In genomic region chr4:113758361-113758760, GRCh38 we compare ENCODE assay signal across 9 cellular contexts. TPM values are rescaled to one million over a fixed set of nuclear protein-coding genes. Genes with fewer than 3 reads are reported as not detected.
DNase-seq lines count a peak whose midpoint lies in the region; ATAC-seq and TF ChIP-seq lines count a peak whose summit lies in the region.
"Had no signal": no experiment of that assay in that cellular context is flagged by ENCODE, and none has a peak within 500 bp of the region (broad histone marks: within the 10 kb centered on the region; RNA-seq: fewer than 3 reads in every experiment).

No MANE protein-coding gene starts in this region.

- H3K27ac ChIP-seq in right atrium auricular region (peak overlapping the region in 1 of 2 donors; percentile 99), hepatocyte (no peak overlapping the region), upper lobe of right lung (no peak overlapping the region)

- H3K9me2 ChIP-seq in hepatocyte (replicated peaks; ENCODE audit: insufficient read depth): no peaks in the 10 kb centered on the region

- no peak overlapping the region for H2AFZ ChIP-seq in hepatocyte

- H3K4me1 ChIP-seq in right atrium auricular region: peaks cover 0 to 44% of the 10 kb centered on the region in 2 donors
- peaks cover 21% of the 10 kb centered on the region for H3K4me1 ChIP-seq in hepatocyte (ENCODE audit: insufficient read depth)
- H3K4me1 ChIP-seq in upper lobe of right lung: peaks cover 28% of the 10 kb centered on the region

- peak overlapping the region; percentile 71 for H3K27ac Mint-ChIP-seq in activated B cell treated with CpG ODN at 0.5 μM for 24 hours

- peaks cover 75% of the 10 kb centered on the region for H3K79me2 ChIP-seq in hepatocyte

- H3K9me3 Mint-ChIP-seq in activated B cell treated with CpG ODN at 0.5 μM for 24 hours: no peaks in the 10 kb centered on the region

- H3K4me3 Mint-ChIP-seq in activated B cell treated with CpG ODN at 0.5 μM for 24 hours: peak overlapping the region; percentile 99

- CTCF ChIA-PET in activated B cell treated with CpG ODN at 0.5 μM for 24 hours (lab: Charles Lee): interaction anchor here (0.6 to 3.4 kb wide), 4 partner anchors 15 to 211 kb away, joined by 3 to 25 read pairs (median 4); no protein-coding TSS in a partner anchor

- H3K27me3 ChIP-seq in right atrium auricular region (no peaks in the 10 kb centered on the region), hepatocyte (no peaks in the 10 kb centered on the region), upper lobe of right lung (no peaks in the 10 kb centered on the region)

- WGBS in hepatocyte (ENCODE audit: low lambda C conversion rate, missing lambda C conversion rate): 59% methylated on average over 5 of the region's 5 CpGs

- peaks cover 14% of the 10 kb centered on the region for H4K20me1 ChIP-seq in hepatocyte (ENCODE audit: insufficient read depth, poor library complexity, severe bottlenecking)

- no peaks in the 10 kb centered on the region for H3K9me3 ChIP-seq in right atrium auricular region
- H3K9me3 ChIP-seq in hepatocyte (ENCODE audit: low read depth): no peaks in the 10 kb centered on the region
- H3K9me3 ChIP-seq in upper lobe of right lung: no peaks in the 10 kb centered on the region

- H3K27me3 Mint-ChIP-seq in activated B cell treated with CpG ODN at 0.5 μM for 24 hours: no peaks in the 10 kb centered on the region

- H3K36me3 ChIP-seq in right atrium auricular region (no peaks in the 10 kb centered on the region), hepatocyte (replicated peaks; ENCODE audit: insufficient read depth, low read depth) (no peaks in the 10 kb centered on the region), upper lobe of right lung (peaks cover 5% of the 10 kb centered on the region)

- peak overlapping the region; percentile 93 for H3K4me2 ChIP-seq in hepatocyte

- TF ChIP-seq CTCF in right atrium auricular region (IDR thresholded peaks at IDR 0.05): no peak
- no peak for TF ChIP-seq CTCF in activated B cell treated with CpG ODN at 0.5 μM for 24 hours (IDR thresholded peaks at IDR 0.05)
- TF ChIP-seq CTCF in hepatocyte (IDR thresholded peaks at IDR 0.05; ENCODE audit: poor library complexity): no peak
- no peak for TF ChIP-seq CTCF in upper lobe of right lung (IDR thresholded peaks at IDR 0.05)

- H3K4me3 ChIP-seq in right atrium auricular region: peak overlapping the region; percentile 88 to 89
- no peak overlapping the region for H3K4me3 ChIP-seq in hepatocyte
- peak overlapping the region; percentile 88 for H3K4me3 ChIP-seq in upper lobe of right lung

- ATAC-seq in left cardiac atrium: no peak
- no peak for ATAC-seq in activated B cell treated with CpG ODN at 0.5 μM for 24 hours (ENCODE audit: low read depth)
- no peak for ATAC-seq in upper lobe of right lung
- ATAC-seq in GM21528 (IDR thresholded peaks at IDR 0.05; ENCODE audit: low FRiP score, unreplicated experiment): no peak

- intact Hi-C loops in left cardiac atrium (cut with DNase I) (no loop called here), activated B cell treated with CpG ODN at 0.5 μM for 24 hours (cut with micrococcal nuclease) (no loop called here), upper lobe of right lung (cut with DNase I) (loop anchor here (10.0 kb wide), 1 partner anchor 204 kb away; no protein-coding TSS in a partner anchor)

- POLR2A ChIA-PET in activated B cell treated with CpG ODN at 0.5 μM for 24 hours (lab: Charles Lee): interaction anchor here (0.9 to 1.4 kb wide), 2 partner anchors 17 to 118 kb away, joined by 3 read pairs; no protein-coding TSS in a partner anchor

- peaks cover 65% of the 10 kb centered on the region for H3K4me1 Mint-ChIP-seq in activated B cell treated with CpG ODN at 0.5 μM for 24 hours

- DNase-seq in right atrium auricular region (ENCODE audit: low spot score) (no peak), left cardiac atrium (no peak), activated B cell treated with CpG ODN at 0.5 μM for 24 hours (no peak), hepatocyte (ENCODE audit: low spot score) (no peak), upper lobe of right lung (no peak), NCI-H1417 (lab: John Stamatoyannopoulos, UW) (no peak), AML-193 (lab: John Stamatoyannopoulos, UW) (no peak)
- DNase-seq: NCI-H1436 treated with DMSO at 0.1 percent for 48 hours had no signal

- peaks cover 58% of the 10 kb centered on the region for H3K36me3 Mint-ChIP-seq in activated B cell treated with CpG ODN at 0.5 μM for 24 hours (ENCODE audit: low read depth)

RNA-seq across cellular contexts. Expression of gene CAMK2D, which starts 3.2 kb away (rescaled TPM):
- total RNA-seq in right atrium auricular region (100 to 1,000 TPM; 132 to 187 TPM), left cardiac atrium (100 to 1,000 TPM; 133 to 136 TPM), activated B cell treated with CpG ODN at 0.5 μM for 24 hours (62.7 and 72.9 TPM in 2 replicates), hepatocyte (98.2 and 99.1 TPM in 2 replicates), upper lobe of right lung (46.1 TPM)
- 34.7 and 36.8 TPM in 2 replicates for polyA plus RNA-seq in hepatocyte
